ENCODE assay signal across 1 cellular context in the genomic region with DNA sequence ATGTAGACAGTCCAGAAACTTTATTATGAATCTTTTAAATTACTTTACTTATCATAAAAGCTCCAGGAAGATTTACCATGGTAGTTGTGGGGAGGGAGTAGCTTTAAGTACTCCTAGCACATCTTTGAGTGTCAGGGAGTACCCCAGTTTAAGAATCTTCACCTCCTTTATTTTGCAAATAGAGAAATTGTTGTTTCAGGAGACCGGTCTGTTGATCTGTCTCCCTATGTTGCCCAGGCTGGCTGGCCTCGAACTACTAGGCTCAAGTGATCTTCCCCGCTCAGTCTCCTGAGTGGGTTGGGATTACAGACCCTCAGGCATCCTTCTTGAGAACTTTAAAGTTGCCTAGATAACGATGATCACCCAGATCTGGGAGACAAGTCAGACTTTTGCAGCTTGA.
TF ChIP-seq lines count a peak whose summit lies in the region.

No MANE protein-coding gene starts in this region.

TF ChIP-seq in H1, 55 proteins besides CTCF, POLR2A, EP300 and RAD21:
- TF ChIP-seq BACH1 (IDR thresholded peaks at IDR 0.05; ENCODE audit: low read length) (no peak), CREB1 (IDR thresholded peaks at IDR 0.05) (no peak)
